3 cellular contexts compared by ENCODE assay signal in the genomic region with DNA sequence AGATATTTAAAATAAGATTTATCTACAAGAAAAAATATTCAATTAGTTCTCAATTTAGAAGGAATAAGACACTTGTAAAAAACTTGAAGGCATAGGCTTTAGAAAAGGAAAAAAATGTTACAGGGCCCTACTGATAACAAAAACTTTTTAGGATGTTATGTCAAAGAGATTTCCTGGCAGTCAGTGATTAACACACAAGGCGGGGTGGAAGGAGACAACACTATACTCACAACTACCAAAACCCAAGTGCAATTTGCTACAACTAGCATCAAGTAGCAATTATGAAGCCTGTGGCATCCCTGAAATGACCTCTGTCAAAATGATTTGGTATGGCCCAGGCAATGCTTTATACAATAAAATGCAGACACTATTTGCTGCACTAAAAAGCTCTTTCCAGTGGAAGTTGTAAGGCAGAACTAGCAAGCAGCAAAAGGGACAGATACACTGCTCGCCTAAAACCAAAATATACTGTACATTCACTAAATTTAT.
TF ChIP-seq lines count a peak whose summit lies in the region.

No MANE protein-coding gene starts in this region.

TF ChIP-seq in SK-N-SH treated with all-trans-retinoic acid at 6 μM for 48 hours, 23 proteins besides CTCF, POLR2A, EP300 and RAD21:
- 0 out of 2 replicates have a peak, but pooled peaks have one; percentile 18 for TF ChIP-seq ISL1 (CRISPR knock-in tag; IDR thresholded peaks at IDR 0.05)
- TF ChIP-seq TOX (CRISPR knock-in tag; IDR thresholded peaks at IDR 0.05; ENCODE audit: borderline replicate concordance) = no peak

TF ChIP-seq in SK-N-SH, 30 proteins besides CTCF, POLR2A, EP300 and RAD21:
- TF ChIP-seq, protein P1, sequence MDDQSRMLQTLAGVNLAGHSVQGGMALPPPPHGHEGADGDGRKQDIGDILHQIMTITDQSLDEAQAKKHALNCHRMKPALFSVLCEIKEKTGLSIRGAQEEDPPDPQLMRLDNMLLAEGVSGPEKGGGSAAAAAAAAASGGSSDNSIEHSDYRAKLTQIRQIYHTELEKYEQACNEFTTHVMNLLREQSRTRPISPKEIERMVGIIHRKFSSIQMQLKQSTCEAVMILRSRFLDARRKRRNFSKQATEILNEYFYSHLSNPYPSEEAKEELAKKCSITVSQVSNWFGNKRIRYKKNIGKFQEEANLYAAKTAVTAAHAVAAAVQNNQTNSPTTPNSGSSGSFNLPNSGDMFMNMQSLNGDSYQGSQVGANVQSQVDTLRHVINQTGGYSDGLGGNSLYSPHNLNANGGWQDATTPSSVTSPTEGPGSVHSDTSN (IDR thresholded peaks at IDR 0.05) = no peak
- TF ChIP-seq, protein P2, sequence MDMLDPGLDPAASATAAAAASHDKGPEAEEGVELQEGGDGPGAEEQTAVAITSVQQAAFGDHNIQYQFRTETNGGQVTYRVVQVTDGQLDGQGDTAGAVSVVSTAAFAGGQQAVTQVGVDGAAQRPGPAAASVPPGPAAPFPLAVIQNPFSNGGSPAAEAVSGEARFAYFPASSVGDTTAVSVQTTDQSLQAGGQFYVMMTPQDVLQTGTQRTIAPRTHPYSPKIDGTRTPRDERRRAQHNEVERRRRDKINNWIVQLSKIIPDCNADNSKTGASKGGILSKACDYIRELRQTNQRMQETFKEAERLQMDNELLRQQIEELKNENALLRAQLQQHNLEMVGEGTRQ (IDR thresholded peaks at IDR 0.05; ENCODE audit: borderline replicate concordance, low read depth, low read length) = no peak
- TF ChIP-seq, protein P3, sequence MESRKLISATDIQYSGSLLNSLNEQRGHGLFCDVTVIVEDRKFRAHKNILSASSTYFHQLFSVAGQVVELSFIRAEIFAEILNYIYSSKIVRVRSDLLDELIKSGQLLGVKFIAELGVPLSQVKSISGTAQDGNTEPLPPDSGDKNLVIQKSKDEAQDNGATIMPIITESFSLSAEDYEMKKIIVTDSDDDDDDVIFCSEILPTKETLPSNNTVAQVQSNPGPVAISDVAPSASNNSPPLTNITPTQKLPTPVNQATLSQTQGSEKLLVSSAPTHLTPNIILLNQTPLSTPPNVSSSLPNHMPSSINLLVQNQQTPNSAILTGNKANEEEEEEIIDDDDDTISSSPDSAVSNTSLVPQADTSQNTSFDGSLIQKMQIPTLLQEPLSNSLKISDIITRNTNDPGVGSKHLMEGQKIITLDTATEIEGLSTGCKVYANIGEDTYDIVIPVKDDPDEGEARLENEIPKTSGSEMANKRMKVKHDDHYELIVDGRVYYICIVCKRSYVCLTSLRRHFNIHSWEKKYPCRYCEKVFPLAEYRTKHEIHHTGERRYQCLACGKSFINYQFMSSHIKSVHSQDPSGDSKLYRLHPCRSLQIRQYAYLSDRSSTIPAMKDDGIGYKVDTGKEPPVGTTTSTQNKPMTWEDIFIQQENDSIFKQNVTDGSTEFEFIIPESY (IDR thresholded peaks at IDR 0.05; ENCODE audit: borderline replicate concordance, low read depth) = no peak
- TF ChIP-seq FOSL2 (IDR thresholded peaks at IDR 0.05; ENCODE audit: borderline replicate concordance, low read depth) = no peak
- no peak for TF ChIP-seq RXRA (IDR thresholded peaks at IDR 0.05; ENCODE audit: borderline replicate concordance, low read depth)
- no peak for TF ChIP-seq RFX5 (IDR thresholded peaks at IDR 0.05; ENCODE audit: low read length)
- no peak for TF ChIP-seq MXI1 (IDR thresholded peaks at IDR 0.05; ENCODE audit: low read depth, low read length)
- no peak for TF ChIP-seq CHD2 (IDR thresholded peaks at IDR 0.05; ENCODE audit: low read length, partially characterized antibody)
- TF ChIP-seq TAF1 (IDR thresholded peaks at IDR 0.05; ENCODE audit: borderline replicate concordance, low read depth, low read length) = no peak
- no peak for TF ChIP-seq GABPA (IDR thresholded peaks at IDR 0.05; ENCODE audit: low read depth)
- no peak for TF ChIP-seq JUND (IDR thresholded peaks at IDR 0.05)
TF ChIP-seq in SK-N-SH: peak in this region for 0.

TF ChIP-seq in endothelial cell of umbilical vein, 7 proteins besides CTCF, POLR2A, EP300 and RAD21:
- no peak for TF ChIP-seq POLR2AphosphoS5 (IDR thresholded peaks at IDR 0.05; ENCODE audit: insufficient read depth, low read depth, low read length)
- no peak for TF ChIP-seq GATA2 (IDR thresholded peaks at IDR 0.05; ENCODE audit: insufficient read depth, insufficient read length, low read depth, low read length)
- no peak for TF ChIP-seq EZH2 (IDR thresholded peaks at IDR 0.05; ENCODE audit: borderline replicate concordance, low read depth, low read length, severe bottlenecking)
- TF ChIP-seq, protein P4, sequence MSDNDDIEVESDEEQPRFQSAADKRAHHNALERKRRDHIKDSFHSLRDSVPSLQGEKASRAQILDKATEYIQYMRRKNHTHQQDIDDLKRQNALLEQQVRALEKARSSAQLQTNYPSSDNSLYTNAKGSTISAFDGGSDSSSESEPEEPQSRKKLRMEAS (IDR thresholded peaks at IDR 0.05; ENCODE audit: insufficient read depth, insufficient read length) = no peak
- no peak for TF ChIP-seq FOS (IDR thresholded peaks at IDR 0.05; ENCODE audit: borderline replicate concordance, insufficient read depth, low read length)
- TF ChIP-seq JUN (IDR thresholded peaks at IDR 0.05; ENCODE audit: borderline replicate concordance, insufficient read depth, insufficient read length, low read depth) = no peak
- no peak for TF ChIP-seq MYC (IDR thresholded peaks at IDR 0.05; ENCODE audit: low read depth, low read length)
